ENCODE assay signal across 1 cellular context in genomic region chr1:174726880-174727585, GRCh38.
TF ChIP-seq lines count a peak whose summit lies in the region.

No MANE protein-coding gene starts in this region.

TF ChIP-seq in HepG2, 621 proteins besides CTCF, POLR2A, EP300 and RAD21:
- TF ChIP-seq, protein P1, sequence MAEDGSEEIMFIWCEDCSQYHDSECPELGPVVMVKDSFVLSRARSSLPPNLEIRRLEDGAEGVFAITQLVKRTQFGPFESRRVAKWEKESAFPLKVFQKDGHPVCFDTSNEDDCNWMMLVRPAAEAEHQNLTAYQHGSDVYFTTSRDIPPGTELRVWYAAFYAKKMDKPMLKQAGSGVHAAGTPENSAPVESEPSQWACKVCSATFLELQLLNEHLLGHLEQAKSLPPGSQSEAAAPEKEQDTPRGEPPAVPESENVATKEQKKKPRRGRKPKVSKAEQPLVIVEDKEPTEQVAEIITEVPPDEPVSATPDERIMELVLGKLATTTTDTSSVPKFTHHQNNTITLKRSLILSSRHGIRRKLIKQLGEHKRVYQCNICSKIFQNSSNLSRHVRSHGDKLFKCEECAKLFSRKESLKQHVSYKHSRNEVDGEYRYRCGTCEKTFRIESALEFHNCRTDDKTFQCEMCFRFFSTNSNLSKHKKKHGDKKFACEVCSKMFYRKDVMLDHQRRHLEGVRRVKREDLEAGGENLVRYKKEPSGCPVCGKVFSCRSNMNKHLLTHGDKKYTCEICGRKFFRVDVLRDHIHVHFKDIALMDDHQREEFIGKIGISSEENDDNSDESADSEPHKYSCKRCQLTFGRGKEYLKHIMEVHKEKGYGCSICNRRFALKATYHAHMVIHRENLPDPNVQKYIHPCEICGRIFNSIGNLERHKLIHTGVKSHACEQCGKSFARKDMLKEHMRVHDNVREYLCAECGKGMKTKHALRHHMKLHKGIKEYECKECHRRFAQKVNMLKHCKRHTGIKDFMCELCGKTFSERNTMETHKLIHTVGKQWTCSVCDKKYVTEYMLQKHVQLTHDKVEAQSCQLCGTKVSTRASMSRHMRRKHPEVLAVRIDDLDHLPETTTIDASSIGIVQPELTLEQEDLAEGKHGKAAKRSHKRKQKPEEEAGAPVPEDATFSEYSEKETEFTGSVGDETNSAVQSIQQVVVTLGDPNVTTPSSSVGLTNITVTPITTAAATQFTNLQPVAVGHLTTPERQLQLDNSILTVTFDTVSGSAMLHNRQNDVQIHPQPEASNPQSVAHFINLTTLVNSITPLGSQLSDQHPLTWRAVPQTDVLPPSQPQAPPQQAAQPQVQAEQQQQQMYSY (CRISPR knock-in tag; IDR thresholded peaks at IDR 0.05): no peak
- TF ChIP-seq RARG (CRISPR knock-in tag; IDR thresholded peaks at IDR 0.05; ENCODE audit: low read depth) (no peak), ZNF142 (CRISPR knock-in tag; IDR thresholded peaks at IDR 0.05) (no peak), BHLHE40 (IDR thresholded peaks at IDR 0.05; ENCODE audit: low read length) (no peak), MAFK (conservative IDR thresholded peaks at IDR 0.05 in 1 of 2, IDR thresholded peaks at IDR 0.05 in 1 of 2; ENCODE audit: low read length in 2 of 2) (peak in 1 of 2 experiments; percentile 58; a peak in 3 of 4 replicates), ZNF703 (CRISPR knock-in tag; IDR thresholded peaks at IDR 0.05; ENCODE audit: borderline replicate concordance) (no peak), ZNF687 (CRISPR knock-in tag; IDR thresholded peaks at IDR 0.05) (no peak), NCOA1 (CRISPR knock-in tag; IDR thresholded peaks at IDR 0.05) (no peak), ZNF552 (CRISPR knock-in tag; IDR thresholded peaks at IDR 0.05; ENCODE audit: borderline replicate concordance) (no peak), RFXAP (CRISPR knock-in tag; IDR thresholded peaks at IDR 0.05; ENCODE audit: borderline replicate concordance) (no peak), FOXP1 (IDR thresholded peaks at IDR 0.05) (no peak), FOXP1 (CRISPR knock-in tag; IDR thresholded peaks at IDR 0.05) (no peak), ZUFSP (CRISPR knock-in tag; IDR thresholded peaks at IDR 0.05; ENCODE audit: borderline replicate concordance) (no peak), TMF1 (CRISPR knock-in tag; IDR thresholded peaks at IDR 0.05; ENCODE audit: low read depth) (no peak), MAFF (IDR thresholded peaks at IDR 0.05; ENCODE audit: low read depth, low read length) (peak; percentile 37; the same call in 1 of the 2 replicates)
TF ChIP-seq in HepG2: peak in this region for 2.
